Comparison of ENCODE assay signal across 8 cellular contexts in the genomic region with DNA sequence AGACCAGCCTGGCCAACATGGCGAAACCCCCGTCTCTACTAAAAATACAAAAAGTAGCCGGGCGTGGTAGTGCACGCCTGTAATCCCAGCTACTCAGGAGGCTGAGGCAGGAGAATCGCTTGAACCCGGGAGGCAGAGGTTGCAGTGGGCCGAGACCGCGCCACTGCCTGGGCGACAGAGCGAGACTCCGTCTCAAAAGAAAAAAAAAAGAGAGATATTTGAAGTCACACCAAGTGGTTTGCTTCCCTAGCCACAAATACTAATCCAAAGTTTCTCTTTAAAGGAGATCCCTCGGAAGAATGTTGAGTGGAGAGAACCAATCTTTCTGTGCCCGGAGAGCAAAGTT. TPM values are rescaled to one million over a fixed set of nuclear protein-coding genes. Genes with fewer than 3 reads are reported as not detected.
A peak's percentile ranks its signal among the peaks of the same experiment; 100 is the strongest.
DNase-seq lines count a peak whose midpoint lies in the region; ATAC-seq and TF ChIP-seq lines count a peak whose summit lies in the region.
"Not testable (repeated sequence)": the region's sequence is repeated elsewhere in the genome, so short reads cannot be mapped to it uniquely, and the experiment has no call there.

No MANE protein-coding gene starts in this region.

- not testable (repeated sequence) for BruUV-seq in PC-3 (replicated peaks; lab: Mats Ljungman, UMichigan)

- H3K4me2 ChIP-seq in PC-3 (ENCODE audit: low read length): peak overlapping the region; percentile 91

- not testable (repeated sequence) for H4K20me1 ChIP-seq in PC-3 (ENCODE audit: low read length)

- not testable (repeated sequence) for H3K27me3 Mint-ChIP-seq in activated T-cell treated with anti-CD3 and anti-CD28 coated beads, Interleukin-2, amount 50 U/mL, for 72 hours (ENCODE audit: low read depth)

- H3K79me2 ChIP-seq in PC-3 (ENCODE audit: low read length): peaks cover 20% of the 10 kb centered on the region

- H3K27me3 ChIP-seq in PC-3 (ENCODE audit: low read length); colonic mucosa; left ventricle myocardium inferior (ENCODE audit: low read depth); sigmoid colon; uterus: not testable (repeated sequence)

- CTCF ChIA-PET in PC-3 (lab: Charles Lee): interaction anchor here (0.6 kb wide), 1 partner anchor 223 kb away, joined by 3 read pairs; the partner anchor contains the start of gene ARPIN

- not testable (repeated sequence) for TF ChIP-seq CTCF in PC-3 (conservative IDR thresholded peaks at IDR 0.05; ENCODE audit: low read depth, low read length); colonic mucosa (IDR thresholded peaks at IDR 0.05); left ventricle myocardium inferior (IDR thresholded peaks at IDR 0.05; ENCODE audit: borderline replicate concordance); mucosa of descending colon (IDR thresholded peaks at IDR 0.05); sigmoid colon (IDR thresholded peaks at IDR 0.05); uterus (IDR thresholded peaks at IDR 0.05)

- not testable (repeated sequence) for H3K9me2 ChIP-seq in PC-3 (replicated peaks; ENCODE audit: low read length)

- H3K4me3 Mint-ChIP-seq in activated T-cell treated with anti-CD3 and anti-CD28 coated beads, Interleukin-2, amount 50 U/mL, for 72 hours: peak overlapping the region; percentile 87 to 88

- 9 to 49% methylated on average over 15 of the region's 15 CpGs for WGBS in sigmoid colon, 2 donors

- H3K9me3 ChIP-seq in PC-3 (ENCODE audit: low read length); colonic mucosa; left ventricle myocardium inferior (replicated peaks); mucosa of descending colon; sigmoid colon; uterus: not testable (repeated sequence)

- not testable (repeated sequence) for TF ChIP-seq EP300 in sigmoid colon (IDR thresholded peaks at IDR 0.05)

- H3K4me3 ChIP-seq in GM08714 (ENCODE audit: low read length): peak overlapping the region; percentile 74
- H3K4me3 ChIP-seq in PC-3 (ENCODE audit: low read length): peak overlapping the region; percentile 94
- peak overlapping the region; percentile 73 for H3K4me3 ChIP-seq in colonic mucosa
- peak overlapping the region; percentile 74 for H3K4me3 ChIP-seq in left ventricle myocardium inferior
- peak overlapping the region; percentile 50 for H3K4me3 ChIP-seq in mucosa of descending colon
- H3K4me3 ChIP-seq in sigmoid colon: peak overlapping the region; percentile 72 to 91 (median 86)
- peak overlapping the region; percentile 68 to 77 for H3K4me3 ChIP-seq in uterus

- intact Hi-C loops in PC-3 (cut with micrococcal nuclease) (loop anchor here (2.0 kb wide), 1 partner anchor 27 kb away; no protein-coding TSS in a partner anchor), sigmoid colon (cut with DNase I) (loop anchor here (5.0 kb wide), 1 partner anchor 33 kb away; the partner anchor contains the start of gene KIF7)
- intact Hi-C loops in colonic mucosa (cut with DNase I); left ventricle myocardium inferior (cut with micrococcal nuclease); mucosa of descending colon (cut with DNase I, micrococcal nuclease); uterus (cut with DNase I; ENCODE audit: low total_unique reads): not testable (repeated sequence)

- not testable (repeated sequence) for H3K36me3 ChIP-seq in PC-3 (ENCODE audit: low read depth, low read length); colonic mucosa; left ventricle myocardium inferior; mucosa of descending colon (ENCODE audit: low read depth); uterus
- peaks cover 0 to 15% (median 0%) of the 10 kb centered on the region in 4 donors for H3K36me3 ChIP-seq in sigmoid colon

- not testable (repeated sequence) for H3K9me3 Mint-ChIP-seq in activated T-cell treated with anti-CD3 and anti-CD28 coated beads, Interleukin-2, amount 50 U/mL, for 72 hours

- not testable (repeated sequence) for H3K27ac ChIP-seq in PC-3 (ENCODE audit: low read length)
- H3K27ac ChIP-seq in colonic mucosa: peak overlapping the region; percentile 56
- H3K27ac ChIP-seq in left ventricle myocardium inferior (replicated peaks): peak overlapping the region; percentile 48
- peak overlapping the region; percentile 61 to 71 (median 68) for H3K27ac ChIP-seq in sigmoid colon
- peak overlapping the region in 1 of 2 donors; percentile 29 for H3K27ac ChIP-seq in uterus

- peaks cover 13% of the 10 kb centered on the region for H3K4me1 Mint-ChIP-seq in activated T-cell treated with anti-CD3 and anti-CD28 coated beads, Interleukin-2, amount 50 U/mL, for 72 hours (ENCODE audit: low read depth)

- not testable (repeated sequence) for DNase-seq in PC-3; activated T-cell treated with anti-CD3 and anti-CD28 coated beads, Interleukin-2, amount 50 U/mL, for 72 hours; colonic mucosa; left ventricle myocardium inferior; mucosa of descending colon; sigmoid colon; uterus

- not testable (repeated sequence) for TF ChIP-seq POLR2A in sigmoid colon (IDR thresholded peaks at IDR 0.05); uterus (IDR thresholded peaks at IDR 0.05)

- not testable (repeated sequence) for H3F3A ChIP-seq in PC-3 (ENCODE audit: low read length, unreplicated experiment)

- H3K27ac Mint-ChIP-seq in activated T-cell treated with anti-CD3 and anti-CD28 coated beads, Interleukin-2, amount 50 U/mL, for 72 hours: peak overlapping the region; percentile 17

- POLR2A ChIA-PET in PC-3 (lab: Charles Lee; ENCODE audit: unreplicated experiment): not testable (repeated sequence)

- ATAC-seq in PC-3; activated T-cell treated with anti-CD3 and anti-CD28 coated beads, Interleukin-2, amount 50 U/mL, for 72 hours (replicated peaks in 1 of 2): not testable (repeated sequence)
- peak; percentile 6 for ATAC-seq in mucosa of descending colon

- H3K4me1 ChIP-seq in PC-3 (ENCODE audit: insufficient read depth, low read length): peaks cover 12% of the 10 kb centered on the region
- not testable (repeated sequence) for H3K4me1 ChIP-seq in colonic mucosa, uterus
- H3K4me1 ChIP-seq in left ventricle myocardium inferior: peaks cover 34% of the 10 kb centered on the region
- peaks cover 13% of the 10 kb centered on the region for H3K4me1 ChIP-seq in mucosa of descending colon (ENCODE audit: low read depth)
- H3K4me1 ChIP-seq in sigmoid colon: peaks cover 0 to 18% (median 10%) of the 10 kb centered on the region in 4 donors

- H3K9ac ChIP-seq in PC-3 (ENCODE audit: low read length): peak overlapping the region; percentile 70
- H3K9ac ChIP-seq in colonic mucosa (ENCODE audit: low read depth in 2 of 2, low read length in 2 of 2): peak overlapping the region; percentile 90 to 98

- H2AFZ ChIP-seq in PC-3 (ENCODE audit: low read length): peak overlapping the region; percentile 95

- H3K36me3 Mint-ChIP-seq in activated T-cell treated with anti-CD3 and anti-CD28 coated beads, Interleukin-2, amount 50 U/mL, for 72 hours (ENCODE audit: insufficient read depth in 2 of 2): not testable (repeated sequence)

RNA-seq across cellular contexts. Expression of gene PEX11A, which starts 0.7 kb away (rescaled TPM):
- 7.8 and 9.7 TPM in 2 replicates for total RNA-seq in PC-3 (2014; rRNA removed)
- total RNA-seq in activated T-cell treated with anti-CD3 and anti-CD28 coated beads, Interleukin-2, amount 50 U/mL, for 72 hours: 1 to 10 TPM; 4.0 to 7.3 TPM
- total RNA-seq in colonic mucosa: 10 to 100 TPM; 14.7 to 19.0 TPM
- total RNA-seq in left ventricle myocardium inferior: 11.4 TPM
- 10 to 100 TPM; 15.5 to 38.5 (median 16.7) TPM for total RNA-seq in mucosa of descending colon
- total RNA-seq in sigmoid colon: 10 to 100 TPM; 11.1 to 16.5 (median 13.3) TPM
- 10 to 100 TPM; 12.4 to 18.6 (median 18.3) TPM for polyA plus RNA-seq in sigmoid colon
- total RNA-seq in uterus: 10 to 100 TPM in 2 of 4 donors, 1 to 10 TPM in 2; 1.5 to 16.2 (median 8.7) TPM

RNA-seq across cellular contexts. Expression of gene WDR93, which starts 0.7 kb away (rescaled TPM):
- total RNA-seq in PC-3 (2014; rRNA removed) (0.22 TPM in 1 of 2 replicates, not detected in the other), colonic mucosa (under 1 TPM in 1 of 2 donors, not detected in 1; 0.13 TPM), left ventricle myocardium inferior (not detected), mucosa of descending colon (under 1 TPM in 1 of 3 donors, not detected in 2; 0.14 TPM), sigmoid colon (1 to 10 TPM in 1 of 4 donors, not detected in 3; 1.1 TPM), uterus (1 to 10 TPM in 1 of 4 donors, not detected in 3; 1.5 TPM)
- total RNA-seq in activated T-cell treated with anti-CD3 and anti-CD28 coated beads, Interleukin-2, amount 50 U/mL, for 72 hours: under 1 TPM in 1 of 2 donors, not detected in 1; 0.19 TPM
- polyA plus RNA-seq in sigmoid colon: under 1 TPM in 1 of 3 donors, not detected in 2; 0.04 TPM

RNA-seq across cellular contexts. Expression of gene PLIN1, which starts 10.7 kb away (rescaled TPM):
- 1.0 and 1.3 TPM in 2 replicates for total RNA-seq in PC-3 (2014; rRNA removed)
- 1 to 10 TPM in 1 of 2 donors, under 1 TPM in 1; 0.88 to 1.3 TPM for total RNA-seq in activated T-cell treated with anti-CD3 and anti-CD28 coated beads, Interleukin-2, amount 50 U/mL, for 72 hours
- 1 to 10 TPM in 1 of 2 donors, under 1 TPM in 1; 0.90 to 1.2 TPM for total RNA-seq in colonic mucosa
- 1.6 TPM for total RNA-seq in left ventricle myocardium inferior
- total RNA-seq in mucosa of descending colon: 1 to 10 TPM in 2 of 3 donors, under 1 TPM in 1; 0.77 to 8.1 (median 5.2) TPM
- total RNA-seq in sigmoid colon: 10 to 100 TPM in 1 of 4 donors, 1 to 10 TPM in 2, under 1 TPM in 1; 0.95 to 49.6 (median 1.6) TPM
- polyA plus RNA-seq in sigmoid colon: 10 to 100 TPM in 1 of 3 donors, 1 to 10 TPM in 2; 1.2 to 16.9 (median 4.8) TPM
- 1 to 10 TPM in 1 of 4 donors, under 1 TPM in 2, not detected in 1; 0.26 to 1.3 (median 0.48) TPM for total RNA-seq in uterus

RNA-seq across cellular contexts. Expression of gene KIF7, which starts 34.6 kb away (rescaled TPM):
- total RNA-seq in PC-3 (2014; rRNA removed) (18.8 and 27.2 TPM in 2 replicates), colonic mucosa (1 to 10 TPM; 1.1 to 1.2 TPM), left ventricle myocardium inferior (2.4 TPM), mucosa of descending colon (1 to 10 TPM; 1.6 to 9.4 (median 3.1) TPM), sigmoid colon (10 to 100 TPM in 1 of 4 donors, 1 to 10 TPM in 3; 5.4 to 15.2 (median 7.1) TPM), uterus (10 to 100 TPM in 2 of 4 donors, 1 to 10 TPM in 2; 2.0 to 17.3 (median 11.3) TPM)
- 1 to 10 TPM; 1.4 to 1.8 TPM for total RNA-seq in activated T-cell treated with anti-CD3 and anti-CD28 coated beads, Interleukin-2, amount 50 U/mL, for 72 hours
- 1 to 10 TPM in 1 of 3 donors, under 1 TPM in 2; 0.46 to 1.9 (median 0.60) TPM for polyA plus RNA-seq in sigmoid colon
